In the genomic region with DNA sequence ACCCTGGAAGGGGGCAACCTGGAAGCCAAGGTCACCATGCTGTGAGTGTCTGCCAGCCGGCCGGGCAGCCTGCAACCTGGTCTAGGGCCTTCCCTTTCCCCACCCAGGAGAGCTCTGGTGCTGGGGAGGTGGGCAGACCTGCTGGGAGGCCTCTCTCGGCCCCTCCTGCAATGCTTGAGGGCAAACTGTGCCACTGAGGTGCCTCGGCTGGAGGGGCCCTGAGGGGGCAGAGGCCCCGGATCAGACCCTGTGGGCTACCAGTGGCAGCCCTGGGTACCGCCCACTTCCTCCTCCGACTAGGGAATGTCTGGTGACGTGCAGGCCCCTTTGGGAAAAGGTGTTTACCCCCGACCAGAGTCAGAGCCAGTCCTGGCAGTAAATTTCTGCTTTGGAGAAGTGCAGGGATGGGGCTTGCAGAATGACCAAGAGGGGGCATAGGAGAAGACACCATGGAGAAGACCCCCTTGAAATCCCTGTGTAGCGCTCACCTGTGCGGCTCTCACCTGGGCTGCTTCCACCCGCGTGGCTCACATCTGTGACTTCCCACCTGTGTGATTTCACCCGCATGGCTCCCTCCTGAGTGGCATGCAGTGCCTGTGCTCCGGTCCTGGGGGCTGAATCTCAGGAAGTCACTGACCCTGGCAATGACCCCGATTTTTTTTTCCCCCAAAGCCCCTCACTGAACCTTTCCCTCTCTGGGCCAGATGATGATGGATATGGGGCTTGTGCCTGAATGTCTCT, we compare ENCODE assay signal across 19 cellular contexts. TPM values are rescaled to one million over a fixed set of nuclear protein-coding genes. Genes with fewer than 3 reads are reported as not detected.
DNase-seq lines count a peak whose midpoint lies in the region; ATAC-seq and TF ChIP-seq lines count a peak whose summit lies in the region.
"Had no signal": no experiment of that assay in that cellular context is flagged by ENCODE, and none has a peak within 500 bp of the region (broad histone marks: within the 10 kb centered on the region; RNA-seq: fewer than 3 reads in every experiment).

No MANE protein-coding gene starts in this region.

- H3K4me1 ChIP-seq in BE2C, result no peaks in the 10 kb centered on the region; the same call in 1 of the 2 replicates
- peaks cover 0 to 24% (median 15%) of the 10 kb centered on the region in 10 experiments; a peak in 17 of 20 replicates for H3K4me1 ChIP-seq in BLaER1 treated with 17β-estradiol and CSF1 and Interleukin-3, amounts not matched to agents 10 nM and 100 nM

- DNase-seq in BE2C, result no peak
- peak; percentile 7 for DNase-seq in iPS-NIHi7 (ENCODE audit: extremely low spot score)
- peak; percentile 50 for DNase-seq in posterior vena cava (ENCODE audit: low spot score)
- DNase-seq in NCI-H2029 treated with DMSO at 0.1 percent for 48 hours (lab: John Stamatoyannopoulos, UW), result no peak
- DNase-seq in NCI-H1105 treated with DMSO at 0.1 percent for 48 hours (lab: John Stamatoyannopoulos, UW), result no peak
- DNase-seq: DMS79 treated with DMSO at 0.1 percent for 48 hours; MV-4-11; NCI-H1417; NCI-H187; NCI-H446; NCI-H69; NK-92 treated with Interleukin-12 subunit alpha and Interleukin-12 subunit beta, amount 100 ng/mL, for 24 hours; Right ventricle myocardium superior had no signal

- intact Hi-C loops in posterior vena cava (cut with DNase I), result no loop called here

- no peak overlapping the region for H3K27ac ChIP-seq in BLaER1 treated with 17β-estradiol and CSF1 and Interleukin-3, amounts not matched to agents 10 nM and 100 nM
- H3K27ac ChIP-seq: KMS-11 had no signal

- H4K20me1 ChIP-seq in BLaER1 treated with 17β-estradiol and CSF1 and Interleukin-3, amounts not matched to agents 10 nM and 100 nM, result peaks cover 0 to 6% (median 0%) of the 10 kb centered on the region in 11 experiments; a peak in 2 of 22 replicates

- 0 out of 22 replicates have a peak overlapping the region, but pooled peaks of 1 of the 11 experiments have one; percentile 4 for H3K9ac ChIP-seq in BLaER1 treated with 17β-estradiol and CSF1 and Interleukin-3, amounts not matched to agents 10 nM and 100 nM
- H3K9ac ChIP-seq: KMS-11 had no signal

- no peak for ATAC-seq in GM21576 (IDR thresholded peaks at IDR 0.05; ENCODE audit: unreplicated experiment)

- H3K36me3 ChIP-seq in BE2C, result no peaks in the 10 kb centered on the region
- H3K36me3 ChIP-seq in BLaER1 treated with 17β-estradiol and CSF1 and Interleukin-3, amounts not matched to agents 10 nM and 100 nM, result no peaks in the 10 kb centered on the region

- no peak overlapping the region for H3K4me3 ChIP-seq in BE2C (ENCODE audit: low read depth, low read length)
- H3K4me3 ChIP-seq in BLaER1 treated with 17β-estradiol and CSF1 and Interleukin-3, amounts not matched to agents 10 nM and 100 nM, result no peak overlapping the region

- H3K9me3 ChIP-seq in BE2C, result no peaks in the 10 kb centered on the region
- H3K9me3 ChIP-seq in BLaER1 treated with 17β-estradiol and CSF1 and Interleukin-3, amounts not matched to agents 10 nM and 100 nM (replicated peaks in 1 of 11), result peaks cover 0 to 4% (median 0%) of the 10 kb centered on the region in 11 experiments; a peak in 5 of 22 replicates

- peak overlapping the region; percentile 9 to 79 (median 63); a peak in 19 of 22 replicates for H3K4me2 ChIP-seq in BLaER1 treated with 17β-estradiol and CSF1 and Interleukin-3, amounts not matched to agents 10 nM and 100 nM
- H3K4me2 ChIP-seq: KMS-11 had no signal

- 0 out of 2 replicates have a peak, but pooled peaks have one; percentile 6 for TF ChIP-seq CTCF in BE2C (IDR thresholded peaks at IDR 0.05; ENCODE audit: low read depth, low read length)

- H3K27me3 ChIP-seq in BE2C, result no peaks in the 10 kb centered on the region
- H3K27me3 ChIP-seq in BLaER1 treated with 17β-estradiol and CSF1 and Interleukin-3, amounts not matched to agents 10 nM and 100 nM, result 0 out of 22 replicates have a peak, but pooled peaks cover 0 to 6% (median 0%) of the 10 kb centered on the region in 11 experiments

RNA-seq across cellular contexts. Expression of gene LCN1, which starts 1.1 kb away (rescaled TPM):
- 13.4 TPM for polyA plus RNA-seq in BE2C (2012; ENCODE audit: insufficient read depth, insufficient read length, low read depth)
- 1 to 10 TPM in 1 of 2 donors, not detected in 1; 2.4 TPM for total RNA-seq in posterior vena cava
- total RNA-seq: H1, HT-29, Right ventricle myocardium superior had no signal
- polyA plus RNA-seq: CD14-positive monocyte, H1 had no signal

RNA-seq across cellular contexts. Expression of gene MRPS2, which starts 21.8 kb away (rescaled TPM):
- 553 TPM for polyA plus RNA-seq in BE2C (2012; ENCODE audit: insufficient read depth, insufficient read length, low read depth)
- total RNA-seq in posterior vena cava, result 10 to 100 TPM; 15.9 to 16.3 TPM

RNA-seq across cellular contexts. Expression of gene OBP2A, which starts 23.6 kb away (rescaled TPM):
- not detected for polyA plus RNA-seq in BE2C (2012; ENCODE audit: insufficient read depth, insufficient read length, low read depth)
- total RNA-seq in posterior vena cava, result not detected
- total RNA-seq: H1, HT-29, Right ventricle myocardium superior had no signal
- polyA plus RNA-seq: CD14-positive monocyte, H1 had no signal

RNA-seq across cellular contexts. Expression of gene PAEP, which starts 39.2 kb away (rescaled TPM):
- polyA plus RNA-seq in BE2C (2012; ENCODE audit: insufficient read depth, insufficient read length, low read depth), result not detected
- total RNA-seq in posterior vena cava, result not detected
- total RNA-seq: H1, HT-29, Right ventricle myocardium superior had no signal
- polyA plus RNA-seq: CD14-positive monocyte, H1 had no signal

RNA-seq across cellular contexts. Expression of gene PPP1R26, which starts 42.7 kb away (rescaled TPM):
- 12.8 TPM for polyA plus RNA-seq in BE2C (2012; ENCODE audit: insufficient read depth, insufficient read length, low read depth)
- total RNA-seq in posterior vena cava, result 1 to 10 TPM; 8.0 to 8.9 TPM

Comparison
In these comparisons a context has a peak if more than half of its experiments do, and no peak if none do; other contexts are left out.
1. DNase-seq: peak in iPS-NIHi7 (single experiment) and posterior vena cava (single experiment); none in BE2C (single experiment), NCI-H2029 treated with DMSO at 0.1 percent for 48 hours (single experiment) and NCI-H1105 treated with DMSO at 0.1 percent for 48 hours (single experiment).